17 cellular contexts compared by ENCODE assay signal in genomic region chr4:169649545-169650226, GRCh38. TPM values are rescaled to one million over a fixed set of nuclear protein-coding genes. Genes with fewer than 3 reads are reported as not detected.
A peak's percentile ranks its signal among the peaks of the same experiment; 100 is the strongest.
DNase-seq lines count a peak whose midpoint lies in the region; ATAC-seq, FAIRE-seq and TF ChIP-seq lines count a peak whose summit lies in the region.
"Had no signal": no experiment of that assay in that cellular context is flagged by ENCODE, and none has a peak within 500 bp of the region (broad histone marks: within the 10 kb centered on the region; RNA-seq: fewer than 3 reads in every experiment).

No MANE protein-coding gene starts in this region.

- H3K4me2 ChIP-seq in astrocyte (ENCODE audit: low read length) (no peak overlapping the region), mammary epithelial cell (ENCODE audit: insufficient read depth, low read depth, low read length) (no peak overlapping the region)

- no TSS peak for BruUV-seq in mammary epithelial cell (replicated peaks; lab: Mats Ljungman, UMichigan)

- intact Hi-C loops in heart right ventricle (cut with DNase I): no loop called here
- intact Hi-C loops in prostate gland (cut with DNase I): no loop called here
- intact Hi-C loops in natural killer cell (cut with micrococcal nuclease): no loop called here
- intact Hi-C loops in mammary epithelial cell (cut with micrococcal nuclease): no loop called here

- H3K36me3 ChIP-seq in CD8-positive, alpha-beta memory T cell (ENCODE audit: insufficient read depth, low read length): peaks cover 3% of the 10 kb centered on the region
- H3K36me3 ChIP-seq in astrocyte (ENCODE audit: insufficient read depth, low read length) (no peaks in the 10 kb centered on the region), heart right ventricle (peaks cover 0 to 13% (median 0%) of the 10 kb centered on the region in 9 donors), prostate gland (no peaks in the 10 kb centered on the region), mammary epithelial cell (ENCODE audit: insufficient read depth, low read length) (no peaks in the 10 kb centered on the region)

- H3K9me3 ChIP-seq in CD8-positive, alpha-beta memory T cell (ENCODE audit: low read length): no peaks in the 10 kb centered on the region
- no peaks in the 10 kb centered on the region for H3K9me3 ChIP-seq in astrocyte (ENCODE audit: insufficient read depth, low read depth, low read length)
- no peaks in the 10 kb centered on the region for H3K9me3 ChIP-seq in heart right ventricle
- H3K9me3 ChIP-seq in prostate gland: no peaks in the 10 kb centered on the region
- no peaks in the 10 kb centered on the region for H3K9me3 ChIP-seq in mammary epithelial cell (replicated peaks; ENCODE audit: insufficient read depth, low read length)
- H3K9me3 ChIP-seq: Caco-2, spleen had no signal

- peaks cover 4% of the 10 kb centered on the region for H4K20me1 ChIP-seq in astrocyte (ENCODE audit: insufficient read depth, low read length)
- no peaks in the 10 kb centered on the region for H4K20me1 ChIP-seq in mammary epithelial cell (ENCODE audit: insufficient read depth, low read length)

- no peaks in the 10 kb centered on the region for H3K4me1 ChIP-seq in CD8-positive, alpha-beta memory T cell (ENCODE audit: insufficient read depth, low read length)
- no peaks in the 10 kb centered on the region for H3K4me1 ChIP-seq in astrocyte (ENCODE audit: insufficient read depth, low read length)
- H3K4me1 ChIP-seq in heart right ventricle: peaks cover 0 to 39% (median 17%) of the 10 kb centered on the region in 9 donors
- no peaks in the 10 kb centered on the region for H3K4me1 ChIP-seq in prostate gland (replicated peaks)
- no peaks in the 10 kb centered on the region for H3K4me1 ChIP-seq in mammary epithelial cell (ENCODE audit: insufficient read depth, low read length)

- no peak overlapping the region for H3K9ac ChIP-seq in astrocyte (ENCODE audit: low read length)
- no peak overlapping the region for H3K9ac ChIP-seq in mammary epithelial cell (ENCODE audit: insufficient read depth, low read length)
- H3K9ac ChIP-seq: GM23248 had no signal

- 64% methylated on average over 7 of the region's 7 CpGs for WGBS in heart right ventricle, 2 donors
- WGBS in prostate gland: 79% methylated on average over 7 of the region's 7 CpGs
- WGBS in mammary epithelial cell (ENCODE audit: low coverage, missing lambda C conversion rate): 96% methylated on average over 7 of the region's 7 CpGs

- H3K4me1 Mint-ChIP-seq in CD8-positive, alpha-beta memory T cell: peaks cover 14 to 50% (median 49%) of the 10 kb centered on the region in 3 donors
- H3K4me1 Mint-ChIP-seq in astrocyte (ENCODE audit: low read depth, unreplicated experiment): peaks cover 3% of the 10 kb centered on the region
- H3K4me1 Mint-ChIP-seq in natural killer cell: peaks cover 19 to 26% of the 10 kb centered on the region in 2 donors

- H3K4me3 Mint-ChIP-seq in CD8-positive, alpha-beta memory T cell: no peak overlapping the region
- H3K4me3 Mint-ChIP-seq in astrocyte (ENCODE audit: unreplicated experiment) (no peak overlapping the region), natural killer cell (no peak overlapping the region)
- H3K4me3 Mint-ChIP-seq: activated T-helper 17 cell treated with anti-CD3 and anti-CD28 coated beads, Interleukin-2, amount 50 U/mL, for 72 hours; T-cell had no signal

- H3K36me3 Mint-ChIP-seq in CD8-positive, alpha-beta memory T cell: peaks cover 9 to 24% (median 10%) of the 10 kb centered on the region in 3 donors
- H3K36me3 Mint-ChIP-seq in astrocyte (ENCODE audit: low read depth, unreplicated experiment): peaks cover 3% of the 10 kb centered on the region
- peaks cover 2% of the 10 kb centered on the region for H3K36me3 Mint-ChIP-seq in natural killer cell

- H3K27me3 ChIP-seq in CD8-positive, alpha-beta memory T cell (ENCODE audit: insufficient read depth, low read length, poor library complexity, severe bottlenecking): no peaks in the 10 kb centered on the region
- no peaks in the 10 kb centered on the region for H3K27me3 ChIP-seq in astrocyte (ENCODE audit: insufficient read depth, low read length)
- no peaks in the 10 kb centered on the region for H3K27me3 ChIP-seq in heart right ventricle
- no peaks in the 10 kb centered on the region for H3K27me3 ChIP-seq in prostate gland (replicated peaks; ENCODE audit: insufficient read depth)
- H3K27me3 ChIP-seq in mammary epithelial cell (ENCODE audit: insufficient read depth, low read length): no peaks in the 10 kb centered on the region
- H3K27me3 ChIP-seq: spleen had no signal

- peak; percentile 69 to 93 (median 89) for ATAC-seq in heart right ventricle
- no peak for ATAC-seq in natural killer cell
- ATAC-seq in GM21717 (IDR thresholded peaks at IDR 0.05; ENCODE audit: unreplicated experiment): no peak
- ATAC-seq in HG03095 (IDR thresholded peaks at IDR 0.05; ENCODE audit: unreplicated experiment): no peak
- ATAC-seq: activated T-helper 17 cell treated with anti-CD3 and anti-CD28 coated beads, Interleukin-2, amount 50 U/mL, for 72 hours; T-cell had no signal

- POLR2A ChIA-PET in CD8-positive, alpha-beta memory T cell (lab: Charles Lee): no interaction called here

- no peak for DNase-seq in CD8-positive, alpha-beta memory T cell
- DNase-seq in astrocyte (ENCODE audit: low read depth): peak; percentile 12
- DNase-seq in heart right ventricle: peak; percentile 53 to 56
- no peak for DNase-seq in prostate gland (ENCODE audit: low spot score)
- DNase-seq in natural killer cell: no peak
- no peak for DNase-seq in mammary epithelial cell
- DNase-seq: Caco-2; GM23248; NCI-H146; NCI-H226; spleen; stimulated activated naive CD4-positive, alpha-beta T cell; T-cell had no signal

- CTCF ChIA-PET in CD8-positive, alpha-beta memory T cell (lab: Charles Lee): interaction anchor here (1.4 kb wide), 1 partner anchor 30 kb away, joined by 7 read pairs; the partner anchor contains the start of gene CLCN3
- CTCF ChIA-PET in mammary epithelial cell (lab: Charles Lee; ENCODE audit: low non-redundant PET): interaction anchor here (0.6 kb wide), 1 partner anchor 143 kb away, joined by 9 read pairs; no protein-coding TSS in a partner anchor

- FAIRE-seq in astrocyte (lab: Jason Lieb, UNC): no peak
- FAIRE-seq: urothelium cell line had no signal

- H3K4me3 ChIP-seq in CD8-positive, alpha-beta memory T cell (ENCODE audit: low read length): no peak overlapping the region
- H3K4me3 ChIP-seq in astrocyte (ENCODE audit: insufficient read depth, low read depth, low read length) (no peak overlapping the region), heart right ventricle (peak overlapping the region in 1 of 10 donors; percentile 7), prostate gland (no peak overlapping the region), mammary epithelial cell (replicated peaks in 1 of 3; ENCODE audit: insufficient read depth in 1 of 3, low read depth in 2 of 3, low read length in 3 of 3) (no peak overlapping the region)
- H3K4me3 ChIP-seq: GM23248, spleen had no signal

- no peaks in the 10 kb centered on the region for H3K9me3 Mint-ChIP-seq in CD8-positive, alpha-beta memory T cell
- H3K9me3 Mint-ChIP-seq in astrocyte (ENCODE audit: unreplicated experiment): no peaks in the 10 kb centered on the region
- H3K9me3 Mint-ChIP-seq in natural killer cell: no peaks in the 10 kb centered on the region
- H3K9me3 Mint-ChIP-seq: activated T-helper 17 cell treated with anti-CD3 and anti-CD28 coated beads, Interleukin-2, amount 50 U/mL, for 72 hours; T-cell had no signal

- TF ChIP-seq POLR2A in prostate gland (IDR thresholded peaks at IDR 0.05): no peak

- in situ Hi-C loops in mammary epithelial cell (cut with MboI; ENCODE audit: low sequenced_read_pairs in 2 of 2): no loop called here

- H3K27me3 Mint-ChIP-seq in CD8-positive, alpha-beta memory T cell: no peaks in the 10 kb centered on the region
- H3K27me3 Mint-ChIP-seq in astrocyte (ENCODE audit: low read depth, unreplicated experiment) (no peaks in the 10 kb centered on the region), natural killer cell (ENCODE audit: low read depth in 2 of 2) (no peaks in the 10 kb centered on the region)
- H3K27me3 Mint-ChIP-seq: activated T-helper 17 cell treated with anti-CD3 and anti-CD28 coated beads, Interleukin-2, amount 50 U/mL, for 72 hours; T-cell had no signal

- no peak overlapping the region for H2AFZ ChIP-seq in astrocyte (ENCODE audit: low read depth, low read length)
- no peak overlapping the region for H2AFZ ChIP-seq in mammary epithelial cell (ENCODE audit: low read depth, low read length)
- H2AFZ ChIP-seq: GM23248 had no signal

- no peak overlapping the region for H3K27ac Mint-ChIP-seq in CD8-positive, alpha-beta memory T cell
- no peak overlapping the region for H3K27ac Mint-ChIP-seq in astrocyte (ENCODE audit: unreplicated experiment)
- H3K27ac Mint-ChIP-seq in natural killer cell: no peak overlapping the region
- H3K27ac Mint-ChIP-seq: activated T-helper 17 cell treated with anti-CD3 and anti-CD28 coated beads, Interleukin-2, amount 50 U/mL, for 72 hours; T-cell had no signal

- TF ChIP-seq CTCF in astrocyte (IDR thresholded peaks at IDR 0.05; ENCODE audit: insufficient read depth, low read depth, low read length): no peak
- TF ChIP-seq CTCF in heart right ventricle (IDR thresholded peaks at IDR 0.05): no peak
- no peak for TF ChIP-seq CTCF in prostate gland (IDR thresholded peaks at IDR 0.05)
- no peak for TF ChIP-seq CTCF in natural killer cell (IDR thresholded peaks at IDR 0.05)
- TF ChIP-seq CTCF in mammary epithelial cell (conservative IDR thresholded peaks at IDR 0.05 in 1 of 2, IDR thresholded peaks at IDR 0.05 in 1 of 2; ENCODE audit: extremely low read depth in 1 of 2, insufficient read depth in 1 of 2, low read depth in 1 of 2, low read length in 2 of 2): no peak

- H3K79me2 ChIP-seq in astrocyte (ENCODE audit: insufficient read depth, low read length): peaks cover 15% of the 10 kb centered on the region
- peaks cover 20% of the 10 kb centered on the region for H3K79me2 ChIP-seq in mammary epithelial cell (ENCODE audit: insufficient read depth, low read length)

- dilution Hi-C loops in mammary epithelial cell (cut with HindIII; ENCODE audit: low sequenced_read_pairs): no loop called here

- peak overlapping the region; percentile 41 for H3K27ac ChIP-seq in CD8-positive, alpha-beta memory T cell (ENCODE audit: low read depth, low read length)
- H3K27ac ChIP-seq in astrocyte (ENCODE audit: low read depth, low read length) (no peak overlapping the region), heart right ventricle (peak overlapping the region; percentile 69 to 84 (median 79)), prostate gland (peak overlapping the region; percentile 12 to 51), mammary epithelial cell (ENCODE audit: insufficient read depth, low read depth, low read length) (no peak overlapping the region)
- H3K27ac ChIP-seq: GM23248, spleen had no signal

RNA-seq across cellular contexts. Expression of gene CLCN3, which starts 29.3 kb away (rescaled TPM):
- 10 to 100 TPM; 23.3 to 24.5 TPM for total RNA-seq in CD8-positive, alpha-beta memory T cell
- 12.8 TPM for polyA plus RNA-seq in CD8-positive, alpha-beta memory T cell
- total RNA-seq in astrocyte (51.1 and 55.1 TPM in 2 replicates), heart right ventricle (10 to 100 TPM; 53.4 to 94.9 (median 65.2) TPM), prostate gland (10 to 100 TPM; 67.2 to 96.4 TPM), natural killer cell (10 to 100 TPM; 20.7 to 26.0 (median 21.0) TPM), mammary epithelial cell (10 to 100 TPM; 29.4 to 30.2 TPM)
- polyA plus RNA-seq in heart right ventricle (10 to 100 TPM; 13.1 to 21.9 TPM), mammary epithelial cell (13.0 TPM)
- 28.2 TPM for polyA minus RNA-seq in mammary epithelial cell

RNA-seq across cellular contexts. Expression of gene NEK1, which starts 37.3 kb away (rescaled TPM):
- 10 to 100 TPM; 11.6 to 11.7 TPM for total RNA-seq in CD8-positive, alpha-beta memory T cell
- 10.5 TPM for polyA plus RNA-seq in CD8-positive, alpha-beta memory T cell
- total RNA-seq in astrocyte: 13.0 and 15.1 TPM in 2 replicates
- total RNA-seq in heart right ventricle: 10 to 100 TPM; 12.0 to 18.6 (median 15.5) TPM
- polyA plus RNA-seq in heart right ventricle: 10 to 100 TPM in 1 of 2 donors, 1 to 10 TPM in 1; 3.6 to 10.8 TPM
- 10 to 100 TPM in 1 of 2 donors, 1 to 10 TPM in 1; 5.0 to 17.6 TPM for total RNA-seq in prostate gland
- total RNA-seq in natural killer cell: 10 to 100 TPM; 16.4 to 24.9 (median 19.0) TPM
- 10 to 100 TPM; 14.7 to 20.7 TPM for total RNA-seq in mammary epithelial cell
- polyA plus RNA-seq in mammary epithelial cell: 4.7 TPM
- polyA minus RNA-seq in mammary epithelial cell: 3.6 TPM

Comparison
In these comparisons a context has a peak if more than half of its experiments do, and no peak if none do; other contexts are left out.
1. DNase-seq: peak in astrocyte (single experiment) and heart right ventricle (2 of 2); none in CD8-positive, alpha-beta memory T cell (0 of 5), prostate gland (single experiment), natural killer cell (single experiment) and mammary epithelial cell (single experiment).
2. H3K27ac ChIP-seq: peak in CD8-positive, alpha-beta memory T cell (single experiment), heart right ventricle (10 of 10) and prostate gland (2 of 2); none in astrocyte (single experiment) and mammary epithelial cell (single experiment).
3. ATAC-seq: peak in heart right ventricle (8 of 8); none in natural killer cell (0 of 3), GM21717 (single experiment) and HG03095 (single experiment).